10 cellular contexts compared by ENCODE assay signal in genomic region chr16:643050-643368, GRCh38. TPM values are rescaled to one million over a fixed set of nuclear protein-coding genes. Genes with fewer than 3 reads are reported as not detected.
A peak's percentile ranks its signal among the peaks of the same experiment; 100 is the strongest.
DNase-seq lines count a peak whose midpoint lies in the region; ATAC-seq, FAIRE-seq and TF ChIP-seq lines count a peak whose summit lies in the region.
"Had no signal": no experiment of that assay in that cellular context is flagged by ENCODE, and none has a peak within 500 bp of the region (broad histone marks: within the 10 kb centered on the region; RNA-seq: fewer than 3 reads in every experiment).

No MANE protein-coding gene starts in this region.

- peak overlapping the region; percentile 76 for H3K4me2 ChIP-seq in HCT116 (ENCODE audit: low read length)

- POLR2A ChIA-PET in HCT116 (lab: Charles Lee) = no interaction called here
- POLR2A ChIA-PET in activated CD4-positive, alpha-beta memory T cell treated with anti-CD3 and anti-CD28 coated beads, Interleukin-2, amount 10 ng/mL, durations not matched to agents 7 days and 5 days (lab: Charles Lee) = interaction anchor here (0.6 to 1.6 kb wide), 2 partner anchors 52 to 55 kb away, joined by 3 to 5 read pairs; no protein-coding TSS in a partner anchor

- H3K27me3 ChIP-seq in HCT116 (ENCODE audit: insufficient read depth, low read length) = no peaks in the 10 kb centered on the region

- CTCF ChIA-PET in HCT116 (lab: Charles Lee) = no interaction called here
- CTCF ChIA-PET in activated CD4-positive, alpha-beta memory T cell treated with anti-CD3 and anti-CD28 coated beads, Interleukin-2, amount 10 ng/mL, durations not matched to agents 7 days and 5 days (lab: Charles Lee) = no interaction called here

- no peaks in the 10 kb centered on the region for H3K36me3 ChIP-seq in HCT116 (ENCODE audit: control insufficient read depth in 1 of 2, insufficient read depth in 2 of 2, low read length in 2 of 2)

- H3K9me3 ChIP-seq in HCT116 (ENCODE audit: control insufficient read depth in 1 of 2, insufficient read depth in 1 of 2, low read depth in 1 of 2, low read length in 2 of 2) (no peaks in the 10 kb centered on the region), iPS-18c (ENCODE audit: control insufficient read depth, insufficient read depth, low read length) (no peaks in the 10 kb centered on the region)

- H4K20me1 ChIP-seq in HCT116 (ENCODE audit: insufficient read depth) = no peaks in the 10 kb centered on the region

- peaks cover 14 to 46% of the 10 kb centered on the region in 2 experiments for H3K4me1 ChIP-seq in HCT116 (ENCODE audit: control insufficient read depth in 1 of 2, insufficient read depth in 2 of 2, low read length in 2 of 2)

- no peak overlapping the region for H3K27ac Mint-ChIP-seq in activated CD4-positive, alpha-beta memory T cell treated with anti-CD3 and anti-CD28 coated beads, Interleukin-2, amount 10 ng/mL, durations not matched to agents 7 days and 5 days
- H3K27ac Mint-ChIP-seq in stimulated activated effector memory CD8-positive, alpha-beta T cell treated with anti-CD3 and anti-CD28 coated beads, Interleukin-12 subunit alpha, Interleukin-12 subunit beta, amount 100 ng/mL, for 72 hours = peak overlapping the region; percentile 86

- no peak for ATAC-seq in HCT116
- no peak for ATAC-seq in stimulated activated effector memory CD8-positive, alpha-beta T cell treated with anti-CD3 and anti-CD28 coated beads, Interleukin-12 subunit alpha, Interleukin-12 subunit beta, amount 100 ng/mL, for 72 hours

- no peaks in the 10 kb centered on the region for H3K9me3 Mint-ChIP-seq in activated CD4-positive, alpha-beta memory T cell treated with anti-CD3 and anti-CD28 coated beads, Interleukin-2, amount 10 ng/mL, durations not matched to agents 7 days and 5 days
- no peaks in the 10 kb centered on the region for H3K9me3 Mint-ChIP-seq in stimulated activated effector memory CD8-positive, alpha-beta T cell treated with anti-CD3 and anti-CD28 coated beads, Interleukin-12 subunit alpha, Interleukin-12 subunit beta, amount 100 ng/mL, for 72 hours

- no peak for FAIRE-seq in HTR-8/SVneo (lab: Jason Lieb, UNC)

- H3K4me3 ChIP-seq in HCT116 (replicated peaks in 1 of 2; ENCODE audit: low read depth in 1 of 2, low read length in 2 of 2) (peak overlapping the region; percentile 56 to 67), iPS-18c (ENCODE audit: insufficient read depth, low read depth, low read length) (peak overlapping the region; percentile 72)

- H3K79me2 ChIP-seq in HCT116 (ENCODE audit: insufficient read depth, low read length) = peaks cover 23% of the 10 kb centered on the region

- intact Hi-C loops in HCT116 (cut with micrococcal nuclease) = no loop called here

- no TSS peak for BruUV-seq in HCT116 (replicated peaks; lab: Mats Ljungman, UMichigan)

- TF ChIP-seq RAD21 in HCT116 (IDR thresholded peaks at IDR 0.05; ENCODE audit: low read depth) = no peak

- H3K27ac ChIP-seq in HCT116 (ENCODE audit: low read depth, low read length) = peak overlapping the region; percentile 90

- H3K27me3 Mint-ChIP-seq in activated CD4-positive, alpha-beta memory T cell treated with anti-CD3 and anti-CD28 coated beads, Interleukin-2, amount 10 ng/mL, durations not matched to agents 7 days and 5 days = no peaks in the 10 kb centered on the region

- H3K9ac ChIP-seq in HCT116 (ENCODE audit: low read length) = peak overlapping the region; percentile 82

- H2AFZ ChIP-seq in HCT116 (ENCODE audit: low read depth, low read length, poor library complexity, severe bottlenecking) = no peak overlapping the region

- TF ChIP-seq CTCF in HCT116 (IDR thresholded peaks at IDR 0.05 in 2 of 3, conservative IDR thresholded peaks at IDR 0.05 in 1 of 3; ENCODE audit: borderline replicate concordance in 1 of 3, insufficient read depth in 1 of 3, low read depth in 2 of 3, low read length in 2 of 3) = no peak

- H3K4me1 Mint-ChIP-seq in activated CD4-positive, alpha-beta memory T cell treated with anti-CD3 and anti-CD28 coated beads, Interleukin-2, amount 10 ng/mL, durations not matched to agents 7 days and 5 days = peaks cover 21% of the 10 kb centered on the region
- H3K4me1 Mint-ChIP-seq in stimulated activated effector memory CD8-positive, alpha-beta T cell treated with anti-CD3 and anti-CD28 coated beads, Interleukin-12 subunit alpha, Interleukin-12 subunit beta, amount 100 ng/mL, for 72 hours = peaks cover 24% of the 10 kb centered on the region

- no peaks in the 10 kb centered on the region for H3K9me2 ChIP-seq in HCT116 (ENCODE audit: insufficient read depth)

- peak overlapping the region; percentile 67 for H3K4me3 Mint-ChIP-seq in activated CD4-positive, alpha-beta memory T cell treated with anti-CD3 and anti-CD28 coated beads, Interleukin-2, amount 10 ng/mL, durations not matched to agents 7 days and 5 days
- peak overlapping the region; percentile 74 for H3K4me3 Mint-ChIP-seq in stimulated activated effector memory CD8-positive, alpha-beta T cell treated with anti-CD3 and anti-CD28 coated beads, Interleukin-12 subunit alpha, Interleukin-12 subunit beta, amount 100 ng/mL, for 72 hours

- RAD21 ChIA-PET in HCT116 (lab: Charles Lee; ENCODE audit: low non-redundant PET in 1 of 2, low total read pairs in 2 of 2, uncharacterized antibody in 2 of 2, unreplicated experiment in 2 of 2) = no interaction called here

- H3K36me3 Mint-ChIP-seq in activated CD4-positive, alpha-beta memory T cell treated with anti-CD3 and anti-CD28 coated beads, Interleukin-2, amount 10 ng/mL, durations not matched to agents 7 days and 5 days (ENCODE audit: low read depth) = no peaks in the 10 kb centered on the region
- H3K36me3 Mint-ChIP-seq in stimulated activated effector memory CD8-positive, alpha-beta T cell treated with anti-CD3 and anti-CD28 coated beads, Interleukin-12 subunit alpha, Interleukin-12 subunit beta, amount 100 ng/mL, for 72 hours = peaks cover 17% of the 10 kb centered on the region

- TF ChIP-seq POLR2A in HCT116 (IDR thresholded peaks at IDR 0.05; ENCODE audit: borderline replicate concordance, extremely low read depth, insufficient read depth, insufficient read length) = no peak

- DNase-seq in HCT116 (ENCODE audit: low read depth, low spot score) (no peak), cortex of kidney (lab: John Stamatoyannopoulos, UW) (no peak), HTR-8/SVneo (ENCODE audit: insufficient read length, low spot score) (no peak), NCI-H187 treated with DMSO at 0.1 percent for 48 hours (lab: John Stamatoyannopoulos, UW) (no peak)
- DNase-seq in activated CD4-positive, alpha-beta memory T cell treated with anti-CD3 and anti-CD28 coated beads, Interleukin-2, amount 10 ng/mL, durations not matched to agents 7 days and 5 days = no peak
- DNase-seq in stimulated activated effector memory CD8-positive, alpha-beta T cell treated with anti-CD3 and anti-CD28 coated beads, Interleukin-12 subunit alpha, Interleukin-12 subunit beta, amount 100 ng/mL, for 72 hours (ENCODE audit: low spot score in 2 of 2) = no peak
- DNase-seq: effector CD4-positive, alpha-beta T cell; NCI-H69 had no signal

TF ChIP-seq in HCT116, 20 proteins besides CTCF, POLR2A, EP300 and RAD21:
- TF ChIP-seq YY1 (IDR thresholded peaks at IDR 0.05; ENCODE audit: extremely low read depth, insufficient replicate concordance, low read depth, low read length) (no peak), EZH2phosphoT487 (IDR thresholded peaks at IDR 0.05; ENCODE audit: borderline replicate concordance) (no peak)

RNA-seq across cellular contexts. Expression of gene MCRIP2, which starts 1.4 kb away (rescaled TPM):
- 34.9 TPM for total RNA-seq in HCT116 (2021; ENCODE audit: unreplicated experiment)
- 36.7 and 37.1 TPM in 2 replicates for polyA plus RNA-seq in HCT116 (2012)
- total RNA-seq in activated CD4-positive, alpha-beta memory T cell treated with anti-CD3 and anti-CD28 coated beads, Interleukin-2, amount 10 ng/mL, durations not matched to agents 7 days and 5 days = 10 to 100 TPM; 20.3 to 22.8 TPM

RNA-seq across cellular contexts. Expression of gene WDR90, which starts 6.2 kb away (rescaled TPM):
- 73.7 TPM for total RNA-seq in HCT116 (2021; ENCODE audit: unreplicated experiment)
- polyA plus RNA-seq in HCT116 (2012) = 45.4 and 47.6 TPM in 2 replicates
- 10 to 100 TPM; 58.0 to 58.4 TPM for total RNA-seq in activated CD4-positive, alpha-beta memory T cell treated with anti-CD3 and anti-CD28 coated beads, Interleukin-2, amount 10 ng/mL, durations not matched to agents 7 days and 5 days

RNA-seq across cellular contexts. Expression of gene METTL26, which starts 6.9 kb away (rescaled TPM):
- 85.7 TPM for total RNA-seq in HCT116 (2021; ENCODE audit: unreplicated experiment)
- polyA plus RNA-seq in HCT116 (2012) = 120 and 130 TPM in 2 replicates
- total RNA-seq in activated CD4-positive, alpha-beta memory T cell treated with anti-CD3 and anti-CD28 coated beads, Interleukin-2, amount 10 ng/mL, durations not matched to agents 7 days and 5 days = 10 to 100 TPM; 66.6 to 67.5 TPM

RNA-seq across cellular contexts. Expression of gene WFIKKN1, which starts 12.2 kb away (rescaled TPM):
- 0.47 TPM for total RNA-seq in HCT116 (2021; ENCODE audit: unreplicated experiment)
- polyA plus RNA-seq in HCT116 (2012) = 0.17 and 0.26 TPM in 2 replicates
- under 1 TPM; 0.10 to 0.13 TPM for total RNA-seq in activated CD4-positive, alpha-beta memory T cell treated with anti-CD3 and anti-CD28 coated beads, Interleukin-2, amount 10 ng/mL, durations not matched to agents 7 days and 5 days
- total RNA-seq: H4 had no signal

RNA-seq across cellular contexts. Expression of gene RHOT2, which starts 24.9 kb away (rescaled TPM):
- total RNA-seq in HCT116 (2021; ENCODE audit: unreplicated experiment) = 98.5 TPM
- 62.9 and 63.5 TPM in 2 replicates for polyA plus RNA-seq in HCT116 (2012)
- total RNA-seq in activated CD4-positive, alpha-beta memory T cell treated with anti-CD3 and anti-CD28 coated beads, Interleukin-2, amount 10 ng/mL, durations not matched to agents 7 days and 5 days = 100 to 1,000 TPM; 140 to 141 TPM
